Comparison of ENCODE assay signal across 23 cellular contexts in the genomic region with DNA sequence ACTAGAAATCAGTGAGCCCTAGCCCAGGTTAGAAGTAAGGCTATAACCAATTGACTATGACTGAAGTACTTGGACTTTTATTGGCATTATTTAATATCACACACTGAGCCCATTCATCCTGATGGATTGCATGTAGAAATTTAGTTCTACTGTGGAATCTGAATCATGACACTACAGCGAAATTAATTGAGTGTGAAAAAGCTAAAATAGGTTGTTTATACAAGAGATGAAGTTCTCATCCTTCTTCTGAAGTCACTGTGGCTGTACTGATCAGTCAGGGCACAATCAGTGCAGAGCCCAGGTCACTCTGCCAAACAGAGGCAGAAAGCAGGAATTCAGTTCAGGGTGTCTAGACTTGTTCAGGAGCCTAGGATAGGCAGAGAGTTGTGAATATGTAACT.
"Had no signal": no experiment of that assay in that cellular context is flagged by ENCODE, and none has a peak within 500 bp of the region (broad histone marks: within the 10 kb centered on the region; RNA-seq: fewer than 3 reads in every experiment).

No MANE protein-coding gene starts in this region.

- H3K9me3 ChIP-seq: esophagus muscularis mucosa, neutrophil, ovary, prostate gland, right atrium auricular region, tibial artery had no signal

- H3K36me3 ChIP-seq: brain microvascular endothelial cell, neutrophil, ovary, prostate gland, right atrium auricular region, tibial artery, WERI-Rb-1 had no signal

- DNase-seq: activated CD4-positive, alpha-beta T cell treated with anti-CD3 and anti-CD28 coated beads for 1 hour; activated CD4-positive, alpha-beta T cell treated with anti-CD3 and anti-CD28 coated beads, Interleukin-2, amount 50 U/mL, for 1 hour; activated CD8-positive, alpha-beta T cell treated with anti-CD3 and anti-CD28 coated beads, Interleukin-2, amount 10 ng/mL, durations not matched to agents 7 days and 5 days; activated gamma-delta T cell treated with Interleukin-2 at 50 U/mL for 16 hours; activated T-cell treated with anti-CD3 and anti-CD28 coated beads, Interleukin-2, amount 50 U/mL, for 1 hour; anterior cingulate cortex; brain microvascular endothelial cell; effector memory CD4-positive, alpha-beta T cell; left ventricle myocardium superior; ovary; stimulated activated CD4-positive, alpha-beta T cell treated with anti-CD3 and anti-CD28 coated beads, Interleukin-4, amount 100 ng/mL, for 4 hours; substantia nigra; T-helper 1 cell; tibial artery; WERI-Rb-1 had no signal

- H3K27ac ChIP-seq: brain microvascular endothelial cell, esophagus muscularis mucosa, neutrophil, ovary, prostate gland, right atrium auricular region, tibial artery, WERI-Rb-1 had no signal

- H3K4me1 ChIP-seq: prostate gland had no signal

- H3K27me3 ChIP-seq: brain microvascular endothelial cell, esophagus muscularis mucosa, neutrophil, ovary, right atrium auricular region, tibial artery had no signal

- ATAC-seq: activated CD8-positive, alpha-beta T cell treated with anti-CD3 and anti-CD28 coated beads, Interleukin-2, amount 10 ng/mL, durations not matched to agents 7 days and 5 days; left ventricle myocardium superior; natural killer cell treated with Interleukin-12 subunit alpha and Interleukin-12 subunit beta and Interleukin-15 and Interleukin-18, amount 100 ng/mL, for 72 hours had no signal

- H3K4me3 ChIP-seq: esophagus muscularis mucosa, ovary, prostate gland, right atrium auricular region, tibial artery had no signal

- FAIRE-seq: colon, endothelial cell of umbilical vein, TTC549 had no signal
